ENCODE assay signal across 1 cellular context in the genomic region with DNA sequence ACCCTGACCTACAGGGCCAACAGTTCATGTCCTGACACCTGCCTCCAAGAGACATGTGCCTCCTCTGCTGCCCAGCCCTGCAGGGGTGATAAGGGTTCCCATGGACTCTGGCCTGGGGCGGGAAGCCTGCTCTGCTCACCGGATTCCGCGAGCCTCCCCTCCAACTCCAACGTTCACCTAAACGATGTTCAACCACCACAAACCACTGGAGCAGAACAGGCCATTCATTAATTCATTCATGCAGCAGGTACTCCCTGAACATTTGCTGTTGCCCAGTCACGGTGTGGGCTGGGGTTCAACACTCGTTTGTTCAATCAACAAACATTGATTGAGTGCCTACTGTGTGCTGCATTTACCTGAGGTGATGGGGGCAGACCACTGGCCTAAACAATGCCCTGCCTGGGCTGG.
TF ChIP-seq lines count a peak whose summit lies in the region.

No MANE protein-coding gene starts in this region.

TF ChIP-seq in HepG2, 621 proteins besides CTCF, POLR2A, EP300 and RAD21 (continued from another document):
- TF ChIP-seq, protein P1, sequence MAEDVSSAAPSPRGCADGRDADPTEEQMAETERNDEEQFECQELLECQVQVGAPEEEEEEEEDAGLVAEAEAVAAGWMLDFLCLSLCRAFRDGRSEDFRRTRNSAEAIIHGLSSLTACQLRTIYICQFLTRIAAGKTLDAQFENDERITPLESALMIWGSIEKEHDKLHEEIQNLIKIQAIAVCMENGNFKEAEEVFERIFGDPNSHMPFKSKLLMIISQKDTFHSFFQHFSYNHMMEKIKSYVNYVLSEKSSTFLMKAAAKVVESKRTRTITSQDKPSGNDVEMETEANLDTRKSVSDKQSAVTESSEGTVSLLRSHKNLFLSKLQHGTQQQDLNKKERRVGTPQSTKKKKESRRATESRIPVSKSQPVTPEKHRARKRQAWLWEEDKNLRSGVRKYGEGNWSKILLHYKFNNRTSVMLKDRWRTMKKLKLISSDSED (CRISPR knock-in tag; IDR thresholded peaks at IDR 0.05) = no peak
- TF ChIP-seq, protein P2, sequence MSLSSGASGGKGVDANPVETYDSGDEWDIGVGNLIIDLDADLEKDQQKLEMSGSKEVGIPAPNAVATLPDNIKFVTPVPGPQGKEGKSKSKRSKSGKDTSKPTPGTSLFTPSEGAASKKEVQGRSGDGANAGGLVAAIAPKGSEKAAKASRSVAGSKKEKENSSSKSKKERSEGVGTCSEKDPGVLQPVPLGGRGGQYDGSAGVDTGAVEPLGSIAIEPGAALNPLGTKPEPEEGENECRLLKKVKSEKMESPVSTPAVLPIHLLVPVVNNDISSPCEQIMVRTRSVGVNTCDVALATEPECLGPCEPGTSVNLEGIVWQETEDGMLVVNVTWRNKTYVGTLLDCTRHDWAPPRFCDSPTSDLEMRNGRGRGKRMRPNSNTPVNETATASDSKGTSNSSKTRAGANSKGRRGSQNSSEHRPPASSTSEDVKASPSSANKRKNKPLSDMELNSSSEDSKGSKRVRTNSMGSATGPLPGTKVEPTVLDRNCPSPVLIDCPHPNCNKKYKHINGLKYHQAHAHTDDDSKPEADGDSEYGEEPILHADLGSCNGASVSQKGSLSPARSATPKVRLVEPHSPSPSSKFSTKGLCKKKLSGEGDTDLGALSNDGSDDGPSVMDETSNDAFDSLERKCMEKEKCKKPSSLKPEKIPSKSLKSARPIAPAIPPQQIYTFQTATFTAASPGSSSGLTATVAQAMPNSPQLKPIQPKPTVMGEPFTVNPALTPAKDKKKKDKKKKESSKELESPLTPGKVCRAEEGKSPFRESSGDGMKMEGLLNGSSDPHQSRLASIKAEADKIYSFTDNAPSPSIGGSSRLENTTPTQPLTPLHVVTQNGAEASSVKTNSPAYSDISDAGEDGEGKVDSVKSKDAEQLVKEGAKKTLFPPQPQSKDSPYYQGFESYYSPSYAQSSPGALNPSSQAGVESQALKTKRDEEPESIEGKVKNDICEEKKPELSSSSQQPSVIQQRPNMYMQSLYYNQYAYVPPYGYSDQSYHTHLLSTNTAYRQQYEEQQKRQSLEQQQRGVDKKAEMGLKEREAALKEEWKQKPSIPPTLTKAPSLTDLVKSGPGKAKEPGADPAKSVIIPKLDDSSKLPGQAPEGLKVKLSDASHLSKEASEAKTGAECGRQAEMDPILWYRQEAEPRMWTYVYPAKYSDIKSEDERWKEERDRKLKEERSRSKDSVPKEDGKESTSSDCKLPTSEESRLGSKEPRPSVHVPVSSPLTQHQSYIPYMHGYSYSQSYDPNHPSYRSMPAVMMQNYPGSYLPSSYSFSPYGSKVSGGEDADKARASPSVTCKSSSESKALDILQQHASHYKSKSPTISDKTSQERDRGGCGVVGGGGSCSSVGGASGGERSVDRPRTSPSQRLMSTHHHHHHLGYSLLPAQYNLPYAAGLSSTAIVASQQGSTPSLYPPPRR (CRISPR knock-in tag; IDR thresholded peaks at IDR 0.05; ENCODE audit: borderline replicate concordance) = no peak
- TF ChIP-seq CBX5 (CRISPR knock-in tag; IDR thresholded peaks at IDR 0.05; ENCODE audit: borderline replicate concordance) = no peak
- TF ChIP-seq ZMYM2 (CRISPR knock-in tag; IDR thresholded peaks at IDR 0.05) = 0 out of 2 replicates have a peak, but pooled peaks have one; percentile 23
- no peak for TF ChIP-seq ATRX (CRISPR knock-in tag; IDR thresholded peaks at IDR 0.05; ENCODE audit: borderline replicate concordance)
- 0 out of 2 replicates have a peak, but pooled peaks have one; percentile 18 for TF ChIP-seq MXD4 (CRISPR knock-in tag; IDR thresholded peaks at IDR 0.05)
- TF ChIP-seq HNRNPH1 (optimal IDR thresholded peaks at IDR 0.05; ENCODE audit: low read depth, low read length) = no peak
- TF ChIP-seq ZNF556 (CRISPR knock-in tag; IDR thresholded peaks at IDR 0.05; ENCODE audit: borderline replicate concordance) = no peak
- TF ChIP-seq SSRP1 (CRISPR knock-in tag; IDR thresholded peaks at IDR 0.05) = no peak
- no peak for TF ChIP-seq NR2F6 (IDR thresholded peaks at IDR 0.05)
- TF ChIP-seq NR2F6 (CRISPR knock-in tag; IDR thresholded peaks at IDR 0.05) = 0 out of 2 replicates have a peak, but pooled peaks have one; percentile 24
- no peak for TF ChIP-seq RBFOX2 (IDR thresholded peaks at IDR 0.05; ENCODE audit: low read depth, low read length)
- no peak for TF ChIP-seq ZNF570 (CRISPR knock-in tag; IDR thresholded peaks at IDR 0.05; ENCODE audit: borderline replicate concordance)
- no peak for TF ChIP-seq LCORL (IDR thresholded peaks at IDR 0.05)
- TF ChIP-seq LCORL (CRISPR knock-in tag; IDR thresholded peaks at IDR 0.05) = peak; percentile 54; the same call in 1 of the 2 replicates
- peak; percentile 29; the same call in 1 of the 2 replicates for TF ChIP-seq ZBTB7B (CRISPR knock-in tag; IDR thresholded peaks at IDR 0.05)
- no peak for TF ChIP-seq ZNF776 (CRISPR knock-in tag; IDR thresholded peaks at IDR 0.05)
- no peak for TF ChIP-seq KAT7 (CRISPR knock-in tag; IDR thresholded peaks at IDR 0.05; ENCODE audit: borderline replicate concordance)
- no peak for TF ChIP-seq ZNF30 (CRISPR knock-in tag; IDR thresholded peaks at IDR 0.05)
- no peak for TF ChIP-seq HES4 (CRISPR knock-in tag; IDR thresholded peaks at IDR 0.05; ENCODE audit: borderline replicate concordance)
- TF ChIP-seq, protein P3, sequence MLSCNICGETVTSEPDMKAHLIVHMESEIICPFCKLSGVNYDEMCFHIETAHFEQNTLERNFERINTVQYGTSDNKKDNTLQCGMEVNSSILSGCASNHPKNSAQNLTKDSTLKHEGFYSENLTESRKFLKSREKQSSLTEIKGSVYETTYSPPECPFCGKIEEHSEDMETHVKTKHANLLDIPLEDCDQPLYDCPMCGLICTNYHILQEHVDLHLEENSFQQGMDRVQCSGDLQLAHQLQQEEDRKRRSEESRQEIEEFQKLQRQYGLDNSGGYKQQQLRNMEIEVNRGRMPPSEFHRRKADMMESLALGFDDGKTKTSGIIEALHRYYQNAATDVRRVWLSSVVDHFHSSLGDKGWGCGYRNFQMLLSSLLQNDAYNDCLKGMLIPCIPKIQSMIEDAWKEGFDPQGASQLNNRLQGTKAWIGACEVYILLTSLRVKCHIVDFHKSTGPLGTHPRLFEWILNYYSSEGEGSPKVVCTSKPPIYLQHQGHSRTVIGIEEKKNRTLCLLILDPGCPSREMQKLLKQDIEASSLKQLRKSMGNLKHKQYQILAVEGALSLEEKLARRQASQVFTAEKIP (CRISPR knock-in tag; IDR thresholded peaks at IDR 0.05; ENCODE audit: borderline replicate concordance) = no peak
- TF ChIP-seq, protein P4, sequence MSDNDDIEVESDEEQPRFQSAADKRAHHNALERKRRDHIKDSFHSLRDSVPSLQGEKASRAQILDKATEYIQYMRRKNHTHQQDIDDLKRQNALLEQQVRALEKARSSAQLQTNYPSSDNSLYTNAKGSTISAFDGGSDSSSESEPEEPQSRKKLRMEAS (IDR thresholded peaks at IDR 0.05) = peak; percentile 69; the same call in 1 of the 2 replicates
